In the genomic region with DNA sequence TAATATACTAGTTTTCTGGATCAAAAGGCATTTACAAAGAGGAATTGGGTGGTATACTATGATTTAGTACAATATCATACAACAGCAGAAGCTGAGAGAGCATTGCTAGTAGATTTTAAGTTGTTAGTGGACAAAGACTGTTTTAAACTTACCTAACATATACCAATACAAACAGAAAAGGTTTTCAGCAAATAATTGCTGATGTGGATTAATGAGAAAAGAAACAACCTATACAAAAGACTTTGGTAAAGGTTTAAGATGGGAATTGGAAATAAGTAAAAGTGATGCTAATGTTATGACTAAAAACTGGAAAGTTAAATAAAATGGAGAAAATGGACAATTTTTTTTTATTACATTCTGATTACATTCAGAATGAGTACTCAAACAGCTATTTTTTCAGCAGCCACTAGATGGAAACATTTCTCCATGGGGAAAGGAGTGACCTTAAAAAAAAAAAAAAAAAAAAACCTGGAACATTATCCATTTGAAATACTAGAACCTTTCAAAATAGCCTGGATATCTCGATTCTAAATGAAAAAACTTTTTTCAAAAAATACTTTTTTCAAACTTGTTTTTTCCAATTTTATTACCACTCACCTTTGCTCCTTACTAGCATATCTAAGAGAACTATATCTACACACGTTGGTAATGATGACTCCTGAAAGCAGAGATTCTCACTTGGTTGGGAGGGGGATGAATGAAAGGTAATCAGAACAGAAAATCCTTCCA, we compare ENCODE assay signal across 9 cellular contexts. TPM values are rescaled to one million over a fixed set of nuclear protein-coding genes. Genes with fewer than 3 reads are reported as not detected.
DNase-seq lines count a peak whose midpoint lies in the region; ATAC-seq and TF ChIP-seq lines count a peak whose summit lies in the region.
"Had no signal": no experiment of that assay in that cellular context is flagged by ENCODE, and none has a peak within 500 bp of the region (broad histone marks: within the 10 kb centered on the region; RNA-seq: fewer than 3 reads in every experiment).

No MANE protein-coding gene starts in this region.

- H3K4me1 Mint-ChIP-seq in activated CD4-positive, alpha-beta T cell treated with anti-CD3 and anti-CD28 coated beads, Interleukin-2, amount 10 ng/mL, durations not matched to agents 7 days and 5 days: peaks cover 2% of the 10 kb centered on the region

- H3K79me2 ChIP-seq in neural cell (replicated peaks; ENCODE audit: insufficient read depth, low read length): no peaks in the 10 kb centered on the region

- H3K9me2 ChIP-seq in neural cell (ENCODE audit: insufficient read depth, low read length): no peaks in the 10 kb centered on the region

- no peak for TF ChIP-seq EP300 in neural cell (conservative IDR thresholded peaks at IDR 0.05; ENCODE audit: poor library complexity, severe bottlenecking)

- TF ChIP-seq CTCF in GM12864 (IDR thresholded peaks at IDR 0.05; ENCODE audit: low read depth, low read length, missing control alignments): peak; percentile 39
- TF ChIP-seq CTCF in colonic mucosa (IDR thresholded peaks at IDR 0.05): peak; percentile 49
- peak; percentile 70 for TF ChIP-seq CTCF in neural cell (IDR thresholded peaks at IDR 0.05; ENCODE audit: poor library complexity, severe bottlenecking)

- H3K27me3 Mint-ChIP-seq in activated CD4-positive, alpha-beta T cell treated with anti-CD3 and anti-CD28 coated beads, Interleukin-2, amount 10 ng/mL, durations not matched to agents 7 days and 5 days: no peaks in the 10 kb centered on the region

- DNase-seq in ACHN: peak; percentile 71
- no peak for DNase-seq in GM12864 (ENCODE audit: low read depth)
- peak; percentile 44 for DNase-seq in NCI-H460 (ENCODE audit: extremely low read depth, low read depth)
- DNase-seq in colonic mucosa: no peak
- DNase-seq in activated CD4-positive, alpha-beta T cell treated with anti-CD3 and anti-CD28 coated beads, Interleukin-2, amount 10 ng/mL, durations not matched to agents 7 days and 5 days: no peak
- DNase-seq in globus pallidus (ENCODE audit: low spot score): no peak

- H3K4me2 ChIP-seq in neural cell (ENCODE audit: low read length): no peak overlapping the region

- H3K9ac ChIP-seq in colonic mucosa (ENCODE audit: low read depth in 2 of 2, low read length in 2 of 2) (no peak overlapping the region), neural cell (ENCODE audit: low read length) (no peak overlapping the region)

- H3K4me1 ChIP-seq in colonic mucosa: no peaks in the 10 kb centered on the region

- no peaks in the 10 kb centered on the region for H3F3A ChIP-seq in neural cell (ENCODE audit: insufficient read depth, low read length, poor library complexity, severe bottlenecking)

- no peak for ATAC-seq in GM21619 (IDR thresholded peaks at IDR 0.05; ENCODE audit: unreplicated experiment)

- CTCF ChIA-PET in activated CD4-positive, alpha-beta T cell treated with anti-CD3 and anti-CD28 coated beads, Interleukin-2, amount 10 ng/mL, durations not matched to agents 7 days and 5 days (lab: Charles Lee): interaction anchor here (0.6 to 1.6 kb wide), 8 partner anchors 12 to 1619 kb away, joined by 3 to 7 read pairs (median 4); partner anchors contain the start of gene BPNT1

- H3K27ac ChIP-seq in colonic mucosa (no peak overlapping the region), neural cell (ENCODE audit: low read length) (no peak overlapping the region)

- H2AFZ ChIP-seq in neural cell (ENCODE audit: low read depth, low read length): no peak overlapping the region

- peak; percentile 63 for TF ChIP-seq RAD21 in neural cell (conservative IDR thresholded peaks at IDR 0.05)

- peaks cover 39% of the 10 kb centered on the region for H3K36me3 Mint-ChIP-seq in activated CD4-positive, alpha-beta T cell treated with anti-CD3 and anti-CD28 coated beads, Interleukin-2, amount 10 ng/mL, durations not matched to agents 7 days and 5 days (ENCODE audit: low read depth)

- H3K4me3 ChIP-seq in GM12864 (ENCODE audit: low read depth, low read length) (no peak overlapping the region), colonic mucosa (no peak overlapping the region), neural cell (ENCODE audit: low read length) (no peak overlapping the region)
- H3K4me3 ChIP-seq: HAP-1 had no signal

- no peaks in the 10 kb centered on the region for H3K36me3 ChIP-seq in colonic mucosa
- no peaks in the 10 kb centered on the region for H3K36me3 ChIP-seq in neural cell (ENCODE audit: insufficient read depth, low read length)

- no peaks in the 10 kb centered on the region for H4K20me1 ChIP-seq in neural cell (ENCODE audit: insufficient read depth)

- intact Hi-C loops in colonic mucosa (cut with DNase I): loop anchor here (10.0 kb wide), 1 partner anchor 114 kb away; no protein-coding TSS in a partner anchor

- H3K9me3 Mint-ChIP-seq in activated CD4-positive, alpha-beta T cell treated with anti-CD3 and anti-CD28 coated beads, Interleukin-2, amount 10 ng/mL, durations not matched to agents 7 days and 5 days: no peaks in the 10 kb centered on the region

- POLR2A ChIA-PET in activated CD4-positive, alpha-beta T cell treated with anti-CD3 and anti-CD28 coated beads, Interleukin-2, amount 10 ng/mL, durations not matched to agents 7 days and 5 days (lab: Charles Lee): interaction anchor here (0.6 kb wide), 1 partner anchor 162 kb away, joined by 7 read pairs; no protein-coding TSS in a partner anchor

- H3K27me3 ChIP-seq in colonic mucosa (no peaks in the 10 kb centered on the region), neural cell (ENCODE audit: insufficient read depth, low read depth, low read length) (no peaks in the 10 kb centered on the region)

- no peak overlapping the region for H3K27ac Mint-ChIP-seq in activated CD4-positive, alpha-beta T cell treated with anti-CD3 and anti-CD28 coated beads, Interleukin-2, amount 10 ng/mL, durations not matched to agents 7 days and 5 days

- in situ Hi-C loops in ACHN (cut with HindIII; ENCODE audit: low pct_ligation_motif_present, low pct_unique_long_range_greater_than_20kb, low sequenced_read_pairs): no loop called here

- H3K9me3 ChIP-seq in colonic mucosa: no peaks in the 10 kb centered on the region
- H3K9me3 ChIP-seq in neural cell (ENCODE audit: low read length): no peaks in the 10 kb centered on the region
- H3K9me3 ChIP-seq: HAP-1 had no signal

- no peak overlapping the region for H3K4me3 Mint-ChIP-seq in activated CD4-positive, alpha-beta T cell treated with anti-CD3 and anti-CD28 coated beads, Interleukin-2, amount 10 ng/mL, durations not matched to agents 7 days and 5 days

TF ChIP-seq in neural cell, 6 proteins besides CTCF, POLR2A, EP300 and RAD21:
- TF ChIP-seq SMC3 (conservative IDR thresholded peaks at IDR 0.05; ENCODE audit: poor library complexity): peak; percentile 63
- no peak for TF ChIP-seq POLR2AphosphoS5 (IDR thresholded peaks at IDR 0.05)

RNA-seq across cellular contexts. Expression of gene EPRS1, which starts 55.4 kb away (rescaled TPM):
- 355 and 364 TPM in 2 replicates for total RNA-seq in NCI-H460 (2014; rRNA removed; shearing (Covaris generic))
- polyA plus RNA-seq in NCI-H460 (2014; cell fraction: nucleus; rRNA removed): 84.7 and 111 TPM in 2 replicates
- 100 to 1,000 TPM in 1 of 2 donors, 10 to 100 TPM in 1; 78.8 to 124 TPM for total RNA-seq in colonic mucosa
- polyA plus RNA-seq in neural cell: 51.6 and 63.4 TPM in 2 replicates
- polyA minus RNA-seq in neural cell: 117 and 138 TPM in 2 replicates
- total RNA-seq in activated CD4-positive, alpha-beta T cell treated with anti-CD3 and anti-CD28 coated beads, Interleukin-2, amount 10 ng/mL, durations not matched to agents 7 days and 5 days: 100 to 1,000 TPM; 112 to 135 TPM

Comparison
In these comparisons a context has a peak if more than half of its experiments do, and no peak if none do; other contexts are left out.
1. DNase-seq: peak in ACHN (single experiment) and NCI-H460 (single experiment); none in GM12864 (single experiment), colonic mucosa (single experiment), activated CD4-positive, alpha-beta T cell treated with anti-CD3 and anti-CD28 coated beads, Interleukin-2, amount 10 ng/mL, durations not matched to agents 7 days and 5 days (single experiment) and globus pallidus (single experiment).
2. Peak in every context shown above with its lines, with median percentiles within 50 percentile points of each other: CTCF ChIP-seq.